In the genomic region with DNA sequence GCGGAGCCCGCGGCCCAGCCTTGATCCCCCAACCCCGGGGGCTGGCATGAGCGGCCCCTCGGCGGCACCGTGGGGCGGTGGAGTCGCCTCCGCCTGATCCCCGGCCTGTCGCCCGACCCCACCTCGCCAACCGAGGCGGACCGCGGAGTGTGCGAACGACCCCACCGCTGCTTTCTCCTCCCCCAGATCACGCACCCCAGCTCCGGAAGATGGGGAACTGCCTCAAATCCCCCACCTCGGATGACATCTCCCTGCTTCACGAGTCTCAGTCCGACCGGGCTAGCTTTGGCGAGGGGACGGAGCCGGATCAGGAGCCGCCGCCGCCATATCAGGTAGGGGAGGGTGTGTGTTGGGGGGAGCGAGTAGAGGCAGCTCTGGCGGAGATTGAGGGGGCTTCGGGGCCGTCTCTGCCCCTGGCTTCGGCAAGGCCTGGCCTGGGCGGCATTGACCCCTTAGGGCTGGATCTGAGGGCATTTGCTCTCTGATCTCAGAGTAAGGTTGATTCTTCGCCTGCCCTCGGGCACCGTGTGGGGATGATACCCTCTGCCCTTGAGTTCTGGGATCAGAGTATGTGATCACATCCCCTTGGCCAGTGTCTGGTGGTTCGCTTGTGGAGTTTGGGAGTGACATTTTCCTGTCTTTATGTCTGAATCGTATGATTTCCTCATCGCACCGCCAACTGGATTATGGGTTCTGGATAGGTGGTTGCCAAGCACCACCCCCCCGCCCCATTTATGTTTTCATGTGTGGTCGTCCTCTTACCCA, we compare ENCODE assay signal across 8 cellular contexts. TPM values are rescaled to one million over a fixed set of nuclear protein-coding genes. Genes with fewer than 3 reads are reported as not detected.
A peak's percentile ranks its signal among the peaks of the same experiment; 100 is the strongest.
DNase-seq lines count a peak whose midpoint lies in the region; ATAC-seq and TF ChIP-seq lines count a peak whose summit lies in the region.

No MANE protein-coding gene starts in this region.

- peaks cover 60% of the 10 kb centered on the region for H3K79me2 ChIP-seq in Loucy (ENCODE audit: insufficient read depth, low read length)

- peak overlapping the region; percentile 99 for H2AFZ ChIP-seq in Loucy (ENCODE audit: low read length)

- H3K9me3 Mint-ChIP-seq in WTC11, result no peaks in the 10 kb centered on the region

- POLR2A ChIA-PET in WTC11 (lab: Charles Lee), result interaction anchor here (0.6 to 1.0 kb wide), 2 partner anchors 10 to 173 kb away, joined by 3 read pairs; no protein-coding TSS in a partner anchor

- H3K4me2 ChIP-seq in Loucy (ENCODE audit: low read depth, low read length, poor library complexity, severe bottlenecking), result peak overlapping the region; percentile 99

- H3K27me3 Mint-ChIP-seq in WTC11 (ENCODE audit: low read depth), result peaks cover 12% of the 10 kb centered on the region

- H3K27ac ChIP-seq in colonic mucosa, result peak overlapping the region; percentile 88

- H3K4me1 Mint-ChIP-seq in WTC11, result peaks cover 29% of the 10 kb centered on the region

- ATAC-seq in GM21825 (IDR thresholded peaks at IDR 0.05; ENCODE audit: unreplicated experiment) (peak; percentile 9), WTC11 (peak; percentile 46)

- H3K4me3 Mint-ChIP-seq in WTC11, result no peak overlapping the region

- peak; percentile 57 for DNase-seq in D341Med (ENCODE audit: low spot score)
- peak; percentile 45 for DNase-seq in WTC11 (ENCODE audit: low spot score)
- DNase-seq in colonic mucosa, result peak; percentile 66
- DNase-seq in left kidney (ENCODE audit: low read depth, low spot score), result peak; percentile 80
- DNase-seq in stimulated activated CD4-positive, alpha-beta T cell treated with anti-CD3 and anti-CD28 coated beads, Interleukin-2, amount 100 ng/mL, for 48 hours, result peak; percentile 25 to 28
- no peak for DNase-seq in GM19238 (ENCODE audit: insufficient read length, low spot score)

- H3K36me3 ChIP-seq in Loucy (ENCODE audit: insufficient read depth, low read length), result no peaks in the 10 kb centered on the region
- H3K36me3 ChIP-seq in colonic mucosa, result no peaks in the 10 kb centered on the region

- CTCF ChIA-PET in WTC11 (lab: Charles Lee), result interaction anchor here (0.6 to 1.5 kb wide), 4 partner anchors 21 to 969 kb away, joined by 3 to 6 read pairs (median 4); a partner anchor contains a TSS

- H3K4me3 ChIP-seq in Loucy (ENCODE audit: low read length, poor library complexity, severe bottlenecking) (peak overlapping the region; percentile 84), colonic mucosa (peak overlapping the region; percentile 68)

- H3K9ac ChIP-seq in Loucy (ENCODE audit: low read depth, low read length, poor library complexity, severe bottlenecking), result peak overlapping the region; percentile 88
- H3K9ac ChIP-seq in colonic mucosa (ENCODE audit: low read depth in 2 of 2, low read length in 2 of 2), result peak overlapping the region; percentile 100

- TF ChIP-seq CTCF in Loucy (conservative IDR thresholded peaks at IDR 0.05; ENCODE audit: low read length), result no peak
- TF ChIP-seq CTCF in WTC11 (IDR thresholded peaks at IDR 0.05), result no peak
- TF ChIP-seq CTCF in colonic mucosa (IDR thresholded peaks at IDR 0.05), result no peak

- no peaks in the 10 kb centered on the region for H3K9me3 ChIP-seq in Loucy (ENCODE audit: insufficient read depth, low read depth, low read length)
- H3K9me3 ChIP-seq in colonic mucosa, result no peaks in the 10 kb centered on the region

- H3K27me3 ChIP-seq in Loucy (ENCODE audit: insufficient read depth, low read length, poor library complexity, severe bottlenecking), result no peaks in the 10 kb centered on the region
- H3K27me3 ChIP-seq in colonic mucosa, result no peaks in the 10 kb centered on the region

- no peaks in the 10 kb centered on the region for H3F3A ChIP-seq in Loucy (ENCODE audit: low read depth)

- H3K36me3 Mint-ChIP-seq in WTC11, result no peaks in the 10 kb centered on the region

- H3K4me1 ChIP-seq in Loucy (ENCODE audit: insufficient read depth, low read length, poor library complexity, severe bottlenecking) (peaks cover 52% of the 10 kb centered on the region), colonic mucosa (peaks cover 29% of the 10 kb centered on the region)

- intact Hi-C loops in colonic mucosa (cut with DNase I), result no loop called here

- no peaks in the 10 kb centered on the region for H3K9me2 ChIP-seq in Loucy (replicated peaks; ENCODE audit: low read depth, low read length)

- no peak overlapping the region for H3K27ac Mint-ChIP-seq in WTC11

- peaks cover 51% of the 10 kb centered on the region for H4K20me1 ChIP-seq in Loucy (ENCODE audit: insufficient read depth, low read length, poor library complexity, severe bottlenecking)

TF ChIP-seq in WTC11, 78 proteins besides CTCF, POLR2A, EP300 and RAD21:
- 0 out of 2 replicates have a peak, but pooled peaks have one; percentile 31 for TF ChIP-seq NFE2L1 (CRISPR knock-in tag; IDR thresholded peaks at IDR 0.05)
- peak; percentile 54; the same call in 1 of the 2 replicates for TF ChIP-seq KAT7 (CRISPR knock-in tag; IDR thresholded peaks at IDR 0.05; ENCODE audit: borderline replicate concordance)
- TF ChIP-seq, protein P1, sequence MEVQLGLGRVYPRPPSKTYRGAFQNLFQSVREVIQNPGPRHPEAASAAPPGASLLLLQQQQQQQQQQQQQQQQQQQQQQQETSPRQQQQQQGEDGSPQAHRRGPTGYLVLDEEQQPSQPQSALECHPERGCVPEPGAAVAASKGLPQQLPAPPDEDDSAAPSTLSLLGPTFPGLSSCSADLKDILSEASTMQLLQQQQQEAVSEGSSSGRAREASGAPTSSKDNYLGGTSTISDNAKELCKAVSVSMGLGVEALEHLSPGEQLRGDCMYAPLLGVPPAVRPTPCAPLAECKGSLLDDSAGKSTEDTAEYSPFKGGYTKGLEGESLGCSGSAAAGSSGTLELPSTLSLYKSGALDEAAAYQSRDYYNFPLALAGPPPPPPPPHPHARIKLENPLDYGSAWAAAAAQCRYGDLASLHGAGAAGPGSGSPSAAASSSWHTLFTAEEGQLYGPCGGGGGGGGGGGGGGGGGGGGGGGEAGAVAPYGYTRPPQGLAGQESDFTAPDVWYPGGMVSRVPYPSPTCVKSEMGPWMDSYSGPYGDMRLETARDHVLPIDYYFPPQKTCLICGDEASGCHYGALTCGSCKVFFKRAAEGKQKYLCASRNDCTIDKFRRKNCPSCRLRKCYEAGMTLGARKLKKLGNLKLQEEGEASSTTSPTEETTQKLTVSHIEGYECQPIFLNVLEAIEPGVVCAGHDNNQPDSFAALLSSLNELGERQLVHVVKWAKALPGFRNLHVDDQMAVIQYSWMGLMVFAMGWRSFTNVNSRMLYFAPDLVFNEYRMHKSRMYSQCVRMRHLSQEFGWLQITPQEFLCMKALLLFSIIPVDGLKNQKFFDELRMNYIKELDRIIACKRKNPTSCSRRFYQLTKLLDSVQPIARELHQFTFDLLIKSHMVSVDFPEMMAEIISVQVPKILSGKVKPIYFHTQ (CRISPR knock-in tag; IDR thresholded peaks at IDR 0.05), result no peak

RNA-seq across cellular contexts. Expression of a gene that starts 0.7 kb away (rescaled TPM):
- total RNA-seq in WTC11 (2021) (45.5 to 50.8 TPM (median 46.1 TPM) in 3 replicates), colonic mucosa (100 to 1,000 TPM in 1 of 2 donors, 10 to 100 TPM in 1; 46.8 to 104 TPM)
